Comparison of ENCODE assay signal across 8 cellular contexts in the genomic region with DNA sequence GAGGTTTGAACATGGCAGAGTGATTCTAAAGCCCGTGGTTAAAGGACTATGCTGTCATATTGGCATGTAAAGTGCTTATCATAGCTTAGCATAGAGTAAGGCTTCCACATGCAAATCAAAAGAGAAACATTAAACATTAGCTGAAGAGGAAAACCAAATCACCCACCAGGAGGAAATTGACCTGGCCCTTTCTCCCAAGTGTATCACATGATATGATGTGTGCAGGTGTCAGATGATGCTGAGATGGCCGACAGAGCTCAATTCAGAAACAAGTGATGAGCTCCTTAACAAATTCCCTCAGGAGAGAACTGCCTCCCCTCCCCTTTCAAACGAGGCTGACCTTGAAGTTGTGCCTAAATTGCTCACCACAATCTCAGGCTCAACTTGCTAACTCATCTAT.
DNase-seq lines count a peak whose midpoint lies in the region; ATAC-seq and TF ChIP-seq lines count a peak whose summit lies in the region.

No MANE protein-coding gene starts in this region.

- ATAC-seq in HG02938 (IDR thresholded peaks at IDR 0.05; ENCODE audit: unreplicated experiment): peak; percentile 34
- peak; percentile 42 for ATAC-seq in activated CD8-positive, alpha-beta T cell treated with anti-CD3 and anti-CD28 coated beads for 36 hours
- ATAC-seq in stimulated activated naive B cell treated with anti-CD40 and anti-IgM and Interleukin-4, amounts not matched to agents 10 μg/mL and 1 μg/mL and 100 μg/mL, for 72 hours (replicated peaks): peak; percentile 59 to 60

- no peak for TF ChIP-seq CTCF in activated CD8-positive, alpha-beta T cell treated with anti-CD3 and anti-CD28 coated beads for 36 hours (IDR thresholded peaks at IDR 0.05)

- H3K36me3 Mint-ChIP-seq in activated CD8-positive, alpha-beta T cell treated with anti-CD3 and anti-CD28 coated beads for 36 hours (ENCODE audit: low read depth): peaks cover 18% of the 10 kb centered on the region
- H3K36me3 Mint-ChIP-seq in stimulated activated naive B cell treated with anti-CD40 and anti-IgM and Interleukin-4, amounts not matched to agents 10 μg/mL and 1 μg/mL and 100 μg/mL, for 72 hours: peaks cover 6 to 20% of the 10 kb centered on the region in 2 donors

- peak overlapping the region; percentile 93 for H3K27ac Mint-ChIP-seq in activated CD8-positive, alpha-beta T cell treated with anti-CD3 and anti-CD28 coated beads for 36 hours
- H3K27ac Mint-ChIP-seq in stimulated activated naive B cell treated with anti-CD40 and anti-IgM and Interleukin-4, amounts not matched to agents 10 μg/mL and 1 μg/mL and 100 μg/mL, for 72 hours: peak overlapping the region; percentile 94

- intact Hi-C loops in activated CD8-positive, alpha-beta T cell treated with anti-CD3 and anti-CD28 coated beads for 36 hours (cut with micrococcal nuclease): no loop called here
- intact Hi-C loops in posterior vena cava (cut with DNase I): no loop called here

- H3K4me1 Mint-ChIP-seq in activated CD8-positive, alpha-beta T cell treated with anti-CD3 and anti-CD28 coated beads for 36 hours (ENCODE audit: low read depth): peaks cover 45% of the 10 kb centered on the region
- H3K4me1 Mint-ChIP-seq in stimulated activated naive B cell treated with anti-CD40 and anti-IgM and Interleukin-4, amounts not matched to agents 10 μg/mL and 1 μg/mL and 100 μg/mL, for 72 hours: peaks cover 30 to 59% of the 10 kb centered on the region in 2 donors

- H3K27me3 Mint-ChIP-seq in activated CD8-positive, alpha-beta T cell treated with anti-CD3 and anti-CD28 coated beads for 36 hours: no peaks in the 10 kb centered on the region
- no peaks in the 10 kb centered on the region for H3K27me3 Mint-ChIP-seq in stimulated activated naive B cell treated with anti-CD40 and anti-IgM and Interleukin-4, amounts not matched to agents 10 μg/mL and 1 μg/mL and 100 μg/mL, for 72 hours

- DNase-seq in NCI-H2107 treated with DMSO at 0.1 percent for 48 hours (lab: John Stamatoyannopoulos, UW; ENCODE audit: unreplicated experiment): peak; percentile 36
- no peak for DNase-seq in NCI-H2107 (lab: John Stamatoyannopoulos, UW)
- peak; percentile 24 for DNase-seq in activated CD8-positive, alpha-beta T cell treated with anti-CD3 and anti-CD28 coated beads for 36 hours
- DNase-seq in stimulated activated naive B cell treated with anti-CD40 and anti-IgM and Interleukin-4, amounts not matched to agents 10 μg/mL and 1 μg/mL and 100 μg/mL, for 72 hours: peak; percentile 50
- no peak for DNase-seq in NCI-H82 treated with DMSO at 0.1 percent for 48 hours (lab: John Stamatoyannopoulos, UW; ENCODE audit: unreplicated experiment)
- no peak for DNase-seq in GM03348 (ENCODE audit: low spot score)
- DNase-seq in posterior vena cava (ENCODE audit: low spot score): no peak

- peaks cover 23% of the 10 kb centered on the region for H3K9me3 Mint-ChIP-seq in activated CD8-positive, alpha-beta T cell treated with anti-CD3 and anti-CD28 coated beads for 36 hours
- H3K9me3 Mint-ChIP-seq in stimulated activated naive B cell treated with anti-CD40 and anti-IgM and Interleukin-4, amounts not matched to agents 10 μg/mL and 1 μg/mL and 100 μg/mL, for 72 hours: peaks cover 6 to 11% of the 10 kb centered on the region in 2 donors

- CTCF ChIA-PET in activated CD8-positive, alpha-beta T cell treated with anti-CD3 and anti-CD28 coated beads for 36 hours (lab: Charles Lee): interaction anchor here (0.6 to 2.6 kb wide), 6 partner anchors 10 to 218 kb away, joined by 3 to 11 read pairs (median 3); a partner anchor contains a TSS

- POLR2A ChIA-PET in activated CD8-positive, alpha-beta T cell treated with anti-CD3 and anti-CD28 coated beads for 36 hours (lab: Charles Lee): interaction anchor here (0.6 to 1.7 kb wide), 7 partner anchors 24 to 219 kb away, joined by 3 to 9 read pairs (median 3); a partner anchor contains a TSS

- H3K4me3 Mint-ChIP-seq in activated CD8-positive, alpha-beta T cell treated with anti-CD3 and anti-CD28 coated beads for 36 hours: peak overlapping the region; percentile 77
- H3K4me3 Mint-ChIP-seq in stimulated activated naive B cell treated with anti-CD40 and anti-IgM and Interleukin-4, amounts not matched to agents 10 μg/mL and 1 μg/mL and 100 μg/mL, for 72 hours: peak overlapping the region; percentile 83 to 87

Comparison
In these comparisons a context has a peak if more than half of its experiments do, and no peak if none do; other contexts are left out.
1. DNase-seq: peak in NCI-H2107 treated with DMSO at 0.1 percent for 48 hours (single experiment), activated CD8-positive, alpha-beta T cell treated with anti-CD3 and anti-CD28 coated beads for 36 hours (single experiment) and stimulated activated naive B cell treated with anti-CD40 and anti-IgM and Interleukin-4, amounts not matched to agents 10 μg/mL and 1 μg/mL and 100 μg/mL, for 72 hours (single experiment); none in NCI-H2107 (single experiment), NCI-H82 treated with DMSO at 0.1 percent for 48 hours (single experiment), GM03348 (single experiment) and posterior vena cava (single experiment).
2. Peak in every context shown above with its lines, with median percentiles within 50 percentile points of each other: ATAC-seq.